ENCODE assay signal across 17 cellular contexts in genomic region chr14:53882684-53883083, GRCh38.
A peak's percentile ranks its signal among the peaks of the same experiment; 100 is the strongest.
DNase-seq lines count a peak whose midpoint lies in the region; FAIRE-seq and TF ChIP-seq lines count a peak whose summit lies in the region.
"Had no signal": no experiment of that assay in that cellular context is flagged by ENCODE, and none has a peak within 500 bp of the region (broad histone marks: within the 10 kb centered on the region; RNA-seq: fewer than 3 reads in every experiment).

No MANE protein-coding gene starts in this region.

- no peak overlapping the region for H3K4me2 ChIP-seq in H1 (ENCODE audit: insufficient read depth in 1 of 2, low read depth in 2 of 2, low read length in 2 of 2)
- peak overlapping the region; percentile 76 for H3K4me2 ChIP-seq in smooth muscle cell
- H3K4me2 ChIP-seq: BLaER1, SK-N-SH had no signal

- H2BK5ac ChIP-seq in H1 (ENCODE audit: low read depth, low read length) = no peak overlapping the region

- H3K4me3 ChIP-seq in H1 (ENCODE audit: extremely low read depth in 1 of 4, insufficient read depth in 2 of 4, low read depth in 3 of 4, low read length in 4 of 4) = no peak overlapping the region
- no peak overlapping the region for H3K4me3 ChIP-seq in smooth muscle cell
- no peak overlapping the region for H3K4me3 ChIP-seq in Peyer's patch
- H3K4me3 ChIP-seq: BLaER1, HAP-1, K562 had no signal

- no peak overlapping the region for H3K23ac ChIP-seq in H1 (ENCODE audit: insufficient read length)

- WGBS in H1 (ENCODE audit: extremely low coverage in 1 of 2, insufficient coverage in 1 of 2, insufficient read length in 1 of 2, insufficient replicate concordance in 2 of 2, low coverage in 1 of 2, low lambda C conversion rate in 2 of 2, missing lambda C conversion rate in 1 of 2), 2 experiments = 84% methylated on average over 4 of the region's 4 CpGs; no CpG with 5 or more reads in 1 of the 2 experiments
- WGBS in smooth muscle cell (ENCODE audit: low lambda C conversion rate) = 38% methylated on average over 4 of the region's 4 CpGs

- no peaks in the 10 kb centered on the region for H3K27me3 ChIP-seq in H1 (replicated peaks in 1 of 4; ENCODE audit: control insufficient read depth in 3 of 4, extremely low read depth in 1 of 4, insufficient read depth in 3 of 4, low read length in 3 of 4)
- no peaks in the 10 kb centered on the region for H3K27me3 ChIP-seq in smooth muscle cell (ENCODE audit: low read depth)
- H3K27me3 ChIP-seq in Peyer's patch = no peaks in the 10 kb centered on the region
- H3K27me3 ChIP-seq: BLaER1 had no signal

- no peaks in the 10 kb centered on the region for H4K20me1 ChIP-seq in H1 (replicated peaks in 1 of 2; ENCODE audit: control insufficient read depth in 1 of 2, insufficient read depth in 2 of 2, low read length in 2 of 2)
- H4K20me1 ChIP-seq in smooth muscle cell (ENCODE audit: low read depth) = no peaks in the 10 kb centered on the region
- H4K20me1 ChIP-seq: BLaER1 had no signal

- CTCF ChIA-PET in H1 (lab: Charles Lee; ENCODE audit: partially characterized antibody) = no interaction called here

- TF ChIP-seq CTCF in GM13976 (IDR thresholded peaks at IDR 0.05; ENCODE audit: borderline replicate concordance, control extremely low read depth, extremely low read depth, insufficient read depth, missing control alignments) (no peak), H1 (IDR thresholded peaks at IDR 0.05; ENCODE audit: control extremely low read depth in 1 of 3, insufficient read depth in 1 of 3, low read depth in 1 of 3, low read length in 3 of 3) (no peak), smooth muscle cell (IDR thresholded peaks at IDR 0.05; ENCODE audit: borderline replicate concordance, insufficient read depth, poor library complexity, severe bottlenecking) (no peak), Peyer's patch (IDR thresholded peaks at IDR 0.05) (no peak)

- H4K5ac ChIP-seq in H1 (ENCODE audit: insufficient read length, low read depth, low read length) = no peak overlapping the region

- no peak for TF ChIP-seq RAD21 in H1 (IDR thresholded peaks at IDR 0.05 in 1 of 2, conservative IDR thresholded peaks at IDR 0.05 in 1 of 2; ENCODE audit: low read depth in 2 of 2, low read length in 2 of 2)

- H3K79me2 ChIP-seq in H1 (ENCODE audit: control insufficient read depth in 1 of 2, insufficient read depth in 2 of 2, low read length in 2 of 2) (no peaks in the 10 kb centered on the region), smooth muscle cell (ENCODE audit: low read depth) (no peaks in the 10 kb centered on the region)

- H2AFZ ChIP-seq in H1 (ENCODE audit: low read length) (no peak overlapping the region), smooth muscle cell (ENCODE audit: low read depth) (peak overlapping the region; percentile 20)

- H2BK15ac ChIP-seq in H1 (ENCODE audit: low read length) = no peak overlapping the region

- no peaks in the 10 kb centered on the region for H3K79me1 ChIP-seq in H1 (ENCODE audit: low read depth, low read length)

- H3K4ac ChIP-seq in H1 (replicated peaks; ENCODE audit: insufficient read length, low read depth, low read length) = no peak overlapping the region

- POLR2A ChIA-PET in H1 (lab: Charles Lee; ENCODE audit: partially characterized antibody) = no interaction called here

- H2BK12ac ChIP-seq in H1 (ENCODE audit: low read depth, low read length) = no peak overlapping the region

- H3K4me1 ChIP-seq in H1 (replicated peaks in 1 of 4; ENCODE audit: control insufficient read depth in 3 of 4, insufficient read depth in 4 of 4, low read length in 3 of 4) = no peaks in the 10 kb centered on the region
- H3K4me1 ChIP-seq in smooth muscle cell (ENCODE audit: low read depth) = peaks cover 21% of the 10 kb centered on the region
- H3K4me1 ChIP-seq in Peyer's patch = peaks cover 0 to 8% (median 0%) of the 10 kb centered on the region in 4 donors
- H3K4me1 ChIP-seq: BLaER1 had no signal

- H3K56ac ChIP-seq in H1 (replicated peaks; ENCODE audit: insufficient read length, low read depth, low read length) = no peak overlapping the region

- H3K27ac ChIP-seq in H1 (ENCODE audit: low read depth, low read length) = no peak overlapping the region
- peak overlapping the region; percentile 92 for H3K27ac ChIP-seq in smooth muscle cell (ENCODE audit: low read depth)
- H3K27ac ChIP-seq in Peyer's patch = no peak overlapping the region
- H3K27ac ChIP-seq: BLaER1 had no signal

- no peak overlapping the region for H2BK120ac ChIP-seq in H1 (replicated peaks; ENCODE audit: low read depth, low read length)

- H3K36me3 ChIP-seq in H1 (ENCODE audit: control insufficient read depth in 2 of 4, insufficient read depth in 4 of 4, low read length in 3 of 4) (no peaks in the 10 kb centered on the region), smooth muscle cell (ENCODE audit: low read depth) (no peaks in the 10 kb centered on the region), Peyer's patch (no peaks in the 10 kb centered on the region)
- H3K36me3 ChIP-seq: BLaER1, HAP-1 had no signal

- DNase-seq in GM13976 (ENCODE audit: low spot score) = peak; percentile 21
- DNase-seq in LoVo (ENCODE audit: low spot score) = peak; percentile 85
- DNase-seq in H1 (ENCODE audit: low read depth in 1 of 2, low spot score in 2 of 2) = no peak
- no peak for DNase-seq in smooth muscle cell (lab: John Stamatoyannopoulos, UW; ENCODE audit: unreplicated experiment)
- no peak for DNase-seq in H4 (ENCODE audit: low spot score)
- DNase-seq in Peyer's patch = no peak
- DNase-seq in DMS79 (lab: John Stamatoyannopoulos, UW) = no peak
- DNase-seq: NCI-H1092 treated with DMSO at 0.1 percent for 48 hours, NCI-H1694, NCI-H2107, NCI-H345, NCI-H526 treated with DMSO at 0.1 percent for 48 hours, OCI-M1, SK-N-SH had no signal

- no peaks in the 10 kb centered on the region for H3K9me3 ChIP-seq in H1 (ENCODE audit: insufficient read depth in 2 of 2, low read depth in 1 of 2, low read length in 1 of 2)
- no peaks in the 10 kb centered on the region for H3K9me3 ChIP-seq in smooth muscle cell (replicated peaks; ENCODE audit: low read depth)
- H3K9me3 ChIP-seq in Peyer's patch = no peaks in the 10 kb centered on the region
- H3K9me3 ChIP-seq: BLaER1, HAP-1, SK-N-SH had no signal

- no peak overlapping the region for H4K91ac ChIP-seq in H1 (replicated peaks; ENCODE audit: insufficient read length, low read length)

- TF ChIP-seq EP300 in H1 (IDR thresholded peaks at IDR 0.05; ENCODE audit: borderline replicate concordance in 1 of 2, low read depth in 2 of 2, low read length in 2 of 2) = no peak

- H4K8ac ChIP-seq in H1 (ENCODE audit: extremely low read depth, insufficient read depth, low read length) = no peak overlapping the region

- TF ChIP-seq POLR2A in H1 (IDR thresholded peaks at IDR 0.05; ENCODE audit: control extremely low read depth in 1 of 2, low read depth in 2 of 2, low read length in 2 of 2) (no peak), Peyer's patch (IDR thresholded peaks at IDR 0.05) (no peak)

- H3K18ac ChIP-seq in H1 (ENCODE audit: extremely low read depth, low read length) = no peak overlapping the region

- no peaks in the 10 kb centered on the region for H3K23me2 ChIP-seq in H1 (ENCODE audit: low read depth, low read length)

- no peak overlapping the region for H3K9ac ChIP-seq in H1 (replicated peaks in 1 of 4; ENCODE audit: extremely low read depth in 1 of 4, low read depth in 3 of 4, low read length in 3 of 4)
- H3K9ac ChIP-seq in smooth muscle cell (ENCODE audit: low read depth) = no peak overlapping the region
- H3K9ac ChIP-seq: BLaER1, SK-N-SH had no signal

- H2AK5ac ChIP-seq in H1 (ENCODE audit: low read depth, low read length) = no peak overlapping the region

- FAIRE-seq in H1 (lab: Jason Lieb, UNC) = peak; percentile 48
- FAIRE-seq: K562 had no signal

- no peak overlapping the region for H3K14ac ChIP-seq in H1 (ENCODE audit: insufficient read length)

- in situ Hi-C loops in GM13976 (cut with MboI; ENCODE audit: low sequenced_read_pairs, unreplicated experiment) = no loop called here

- no peak overlapping the region for H2BK20ac ChIP-seq in H1 (ENCODE audit: low read length)

- peaks cover 15% of the 10 kb centered on the region for H3F3A ChIP-seq in smooth muscle cell (ENCODE audit: low read depth)

TF ChIP-seq in H1, 55 proteins besides CTCF, POLR2A, EP300 and RAD21:
- TF ChIP-seq GTF2F1 (IDR thresholded peaks at IDR 0.05; ENCODE audit: borderline replicate concordance, low read depth, low read length) = no peak
- TF ChIP-seq BACH1 (IDR thresholded peaks at IDR 0.05; ENCODE audit: low read length) = no peak
- no peak for TF ChIP-seq KDM4A (IDR thresholded peaks at IDR 0.05; ENCODE audit: low read depth, low read length, severe bottlenecking)
- TF ChIP-seq EZH2 (IDR thresholded peaks at IDR 0.05; ENCODE audit: low read depth, low read length, severe bottlenecking) = no peak
- no peak for TF ChIP-seq CHD1 (IDR thresholded peaks at IDR 0.05; ENCODE audit: low read depth, low read length)
- TF ChIP-seq ZNF274 (IDR thresholded peaks at IDR 0.05; ENCODE audit: borderline replicate concordance, extremely low read depth, low read length) = no peak
- no peak for TF ChIP-seq HDAC2 (IDR thresholded peaks at IDR 0.05; ENCODE audit: borderline replicate concordance in 1 of 2, low read depth in 2 of 2, low read length in 2 of 2)
- TF ChIP-seq SP1 (IDR thresholded peaks at IDR 0.05; ENCODE audit: low read depth, low read length) = no peak

Comparison
In these comparisons a context has a peak if more than half of its experiments do, and no peak if none do; other contexts are left out.
1. DNase-seq: peak in GM13976 (single experiment) and LoVo (single experiment); none in H1 (0 of 2), smooth muscle cell (single experiment), H4 (single experiment), Peyer's patch (0 of 3) and DMS79 (single experiment).